ENCODE assay signal across 1 cellular context in genomic region chr19:18746393-18747167, GRCh38.
TF ChIP-seq lines count a peak whose summit lies in the region.

No MANE protein-coding gene starts in this region.

TF ChIP-seq in H1, 55 proteins besides CTCF, POLR2A, EP300 and RAD21:
- TF ChIP-seq KDM4A (IDR thresholded peaks at IDR 0.05; ENCODE audit: low read depth, low read length, severe bottlenecking) (no peak), CHD2 (IDR thresholded peaks at IDR 0.05; ENCODE audit: low read length) (no peak), GTF2F1 (IDR thresholded peaks at IDR 0.05; ENCODE audit: borderline replicate concordance, low read depth, low read length) (no peak), PHF8 (conservative IDR thresholded peaks at IDR 0.05; ENCODE audit: low read depth, low read length) (no peak)
